28 cellular contexts compared by ENCODE assay signal in genomic region chr20:57158474-57158873, GRCh38.
"Had no signal": no experiment of that assay in that cellular context is flagged by ENCODE, and none has a peak within 500 bp of the region (broad histone marks: within the 10 kb centered on the region; RNA-seq: fewer than 3 reads in every experiment).

No MANE protein-coding gene starts in this region.

- H3K27me3 ChIP-seq: adrenal gland had no signal

- H3K4me1 ChIP-seq: adrenal gland had no signal

- DNase-seq: activated B cell treated with CpG ODN at 0.5 μM for 24 hours; activated CD4-positive, alpha-beta memory T cell treated with anti-CD3 and anti-CD28 coated beads, Interleukin-2, amount 10 ng/mL, durations not matched to agents 7 days and 5 days; activated CD4-positive, alpha-beta T cell treated with anti-CD3 and anti-CD28 coated beads for 1 hour; activated CD4-positive, alpha-beta T cell treated with anti-CD3 and anti-CD28 coated beads, Interleukin-2, amount 10 ng/mL, durations not matched to agents 7 days and 5 days; activated naive CD4-positive, alpha-beta T cell treated with anti-CD3 and anti-CD28 coated beads, Interleukin-2, amount 50 U/mL, for 16 hours; activated naive CD8-positive, alpha-beta T cell treated with anti-CD3 and anti-CD28 coated beads, Interleukin-2, amount 10 ng/mL, durations not matched to agents 7 days and 5 days; activated T-cell treated with anti-CD3 and anti-CD28 coated beads, Interleukin-2, amount 50 U/mL, for 72 hours; adrenal gland; anterior cingulate cortex; central memory CD4-positive, alpha-beta T cell; KBM-7; MV-4-11; NCI-H1092 treated with DMSO at 0.1 percent for 48 hours; NCI-H1417 treated with DMSO at 0.1 percent for 48 hours; NCI-H1694; NCI-H2029; NCI-H2107; NCI-H2171 treated with DMSO at 0.1 percent for 48 hours; NCI-H345; NCI-H510A; NCI-H526 treated with DMSO at 0.1 percent for 48 hours; NCI-H82; NK-92 treated with Interleukin-12 subunit alpha and Interleukin-12 subunit beta, amount 100 ng/mL, for 24 hours; OCI-M1; SHP77 treated with DMSO at 0.1 percent for 48 hours had no signal

- H3K4me3 Mint-ChIP-seq: activated B cell treated with CpG ODN at 0.5 μM for 24 hours; activated CD4-positive, alpha-beta memory T cell treated with anti-CD3 and anti-CD28 coated beads, Interleukin-2, amount 10 ng/mL, durations not matched to agents 7 days and 5 days; activated CD4-positive, alpha-beta T cell treated with anti-CD3 and anti-CD28 coated beads, Interleukin-2, amount 10 ng/mL, durations not matched to agents 7 days and 5 days; activated naive CD8-positive, alpha-beta T cell treated with anti-CD3 and anti-CD28 coated beads, Interleukin-2, amount 10 ng/mL, durations not matched to agents 7 days and 5 days; activated T-cell treated with anti-CD3 and anti-CD28 coated beads, Interleukin-2, amount 50 U/mL, for 72 hours; T-helper 1 cell treated with Interleukin-12 subunit alpha and Interleukin-12 subunit beta and Interleukin-4 antibody, amounts not matched to agents 30 μg/mL and 1 μg/mL, for 36 hours had no signal

- H3K9me3 Mint-ChIP-seq: activated B cell treated with CpG ODN at 0.5 μM for 24 hours; activated CD4-positive, alpha-beta memory T cell treated with anti-CD3 and anti-CD28 coated beads, Interleukin-2, amount 10 ng/mL, durations not matched to agents 7 days and 5 days; activated CD4-positive, alpha-beta T cell treated with anti-CD3 and anti-CD28 coated beads, Interleukin-2, amount 10 ng/mL, durations not matched to agents 7 days and 5 days; activated naive CD8-positive, alpha-beta T cell treated with anti-CD3 and anti-CD28 coated beads, Interleukin-2, amount 10 ng/mL, durations not matched to agents 7 days and 5 days; activated T-cell treated with anti-CD3 and anti-CD28 coated beads, Interleukin-2, amount 50 U/mL, for 72 hours; activated T-helper 2 cell treated with anti-CD3 and anti-CD28 coated beads, Interferon-gamma antibody, Interleukin-2, Interleukin-4, amounts not matched to agents 10 μg/mL and 5 μg/mL and 100 μg/mL, durations not matched to agents 14 hours and 24 hours and 36 hours; T-helper 1 cell treated with Interleukin-12 subunit alpha and Interleukin-12 subunit beta and Interleukin-4 antibody, amounts not matched to agents 30 μg/mL and 1 μg/mL, for 36 hours had no signal

- H3K36me3 ChIP-seq: adrenal gland had no signal

- H3K27ac Mint-ChIP-seq: activated B cell treated with CpG ODN at 0.5 μM for 24 hours; activated CD4-positive, alpha-beta memory T cell treated with anti-CD3 and anti-CD28 coated beads, Interleukin-2, amount 10 ng/mL, durations not matched to agents 7 days and 5 days; activated CD4-positive, alpha-beta T cell treated with anti-CD3 and anti-CD28 coated beads, Interleukin-2, amount 10 ng/mL, durations not matched to agents 7 days and 5 days; activated naive CD8-positive, alpha-beta T cell treated with anti-CD3 and anti-CD28 coated beads, Interleukin-2, amount 10 ng/mL, durations not matched to agents 7 days and 5 days; activated T-cell treated with anti-CD3 and anti-CD28 coated beads, Interleukin-2, amount 50 U/mL, for 72 hours; activated T-helper 2 cell treated with anti-CD3 and anti-CD28 coated beads, Interferon-gamma antibody, Interleukin-2, Interleukin-4, amounts not matched to agents 10 μg/mL and 5 μg/mL and 100 μg/mL, durations not matched to agents 14 hours and 24 hours and 36 hours; T-helper 1 cell treated with Interleukin-12 subunit alpha and Interleukin-12 subunit beta and Interleukin-4 antibody, amounts not matched to agents 30 μg/mL and 1 μg/mL, for 36 hours had no signal

- H3K4me3 ChIP-seq: adrenal gland had no signal

- H3K27me3 Mint-ChIP-seq: activated B cell treated with CpG ODN at 0.5 μM for 24 hours; activated CD4-positive, alpha-beta memory T cell treated with anti-CD3 and anti-CD28 coated beads, Interleukin-2, amount 10 ng/mL, durations not matched to agents 7 days and 5 days; activated CD4-positive, alpha-beta T cell treated with anti-CD3 and anti-CD28 coated beads, Interleukin-2, amount 10 ng/mL, durations not matched to agents 7 days and 5 days; activated naive CD8-positive, alpha-beta T cell treated with anti-CD3 and anti-CD28 coated beads, Interleukin-2, amount 10 ng/mL, durations not matched to agents 7 days and 5 days had no signal

- ATAC-seq: activated T-cell treated with anti-CD3 and anti-CD28 coated beads, Interleukin-2, amount 50 U/mL, for 72 hours; Panc1 had no signal

- H3K36me3 Mint-ChIP-seq: activated naive CD8-positive, alpha-beta T cell treated with anti-CD3 and anti-CD28 coated beads, Interleukin-2, amount 10 ng/mL, durations not matched to agents 7 days and 5 days had no signal

- H3K27ac ChIP-seq: adrenal gland had no signal

- H3K9me3 ChIP-seq: adrenal gland had no signal

- H3K4me1 Mint-ChIP-seq: activated B cell treated with CpG ODN at 0.5 μM for 24 hours; activated CD4-positive, alpha-beta memory T cell treated with anti-CD3 and anti-CD28 coated beads, Interleukin-2, amount 10 ng/mL, durations not matched to agents 7 days and 5 days; activated CD4-positive, alpha-beta T cell treated with anti-CD3 and anti-CD28 coated beads, Interleukin-2, amount 10 ng/mL, durations not matched to agents 7 days and 5 days; activated naive CD8-positive, alpha-beta T cell treated with anti-CD3 and anti-CD28 coated beads, Interleukin-2, amount 10 ng/mL, durations not matched to agents 7 days and 5 days had no signal
